ENCODE assay signal across 1 cellular context in the genomic region with DNA sequence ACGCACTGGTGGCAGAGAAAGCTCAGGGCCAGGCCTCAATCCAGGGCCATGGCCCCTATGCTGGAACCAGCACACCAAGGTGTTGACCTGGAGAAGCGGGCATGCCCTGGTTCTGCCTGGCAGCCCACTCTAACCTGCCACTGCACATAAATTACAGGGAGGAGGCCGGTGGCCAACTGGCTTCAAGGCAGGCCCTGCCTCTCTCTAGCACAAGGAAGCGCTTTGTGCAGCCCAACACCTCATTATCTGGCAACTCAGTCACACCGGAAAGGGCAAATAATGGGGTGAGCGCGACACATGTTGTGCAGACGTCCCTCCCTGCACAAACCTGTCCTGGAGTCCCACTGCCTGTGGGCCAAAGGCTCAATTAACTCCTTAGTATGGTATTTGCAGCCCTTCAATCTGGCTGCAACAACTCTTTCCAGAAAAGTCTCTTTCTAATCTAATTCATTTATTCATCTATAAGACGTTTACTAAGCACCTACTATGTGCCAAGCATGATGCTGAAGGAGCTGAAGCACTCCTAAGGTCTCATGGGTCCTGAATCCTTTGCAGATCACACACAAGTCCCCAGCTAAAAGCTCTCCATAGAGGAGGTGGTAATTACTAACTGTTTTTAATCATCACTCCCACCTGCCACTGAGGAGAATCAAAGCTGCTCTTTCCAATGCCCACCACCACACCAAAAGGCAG.
TF ChIP-seq lines count a peak whose summit lies in the region.

No MANE protein-coding gene starts in this region.

TF ChIP-seq in A549, 52 proteins besides CTCF, POLR2A, EP300 and RAD21 (continued from another document):
- TF ChIP-seq, protein P1, sequence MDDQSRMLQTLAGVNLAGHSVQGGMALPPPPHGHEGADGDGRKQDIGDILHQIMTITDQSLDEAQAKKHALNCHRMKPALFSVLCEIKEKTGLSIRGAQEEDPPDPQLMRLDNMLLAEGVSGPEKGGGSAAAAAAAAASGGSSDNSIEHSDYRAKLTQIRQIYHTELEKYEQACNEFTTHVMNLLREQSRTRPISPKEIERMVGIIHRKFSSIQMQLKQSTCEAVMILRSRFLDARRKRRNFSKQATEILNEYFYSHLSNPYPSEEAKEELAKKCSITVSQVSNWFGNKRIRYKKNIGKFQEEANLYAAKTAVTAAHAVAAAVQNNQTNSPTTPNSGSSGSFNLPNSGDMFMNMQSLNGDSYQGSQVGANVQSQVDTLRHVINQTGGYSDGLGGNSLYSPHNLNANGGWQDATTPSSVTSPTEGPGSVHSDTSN (IDR thresholded peaks at IDR 0.05): no peak
- TF ChIP-seq ESRRA (IDR thresholded peaks at IDR 0.05; ENCODE audit: borderline replicate concordance, low read length) (no peak), GATA3 (IDR thresholded peaks at IDR 0.05; ENCODE audit: borderline replicate concordance) (no peak)
